13 cellular contexts compared by ENCODE assay signal in the genomic region with DNA sequence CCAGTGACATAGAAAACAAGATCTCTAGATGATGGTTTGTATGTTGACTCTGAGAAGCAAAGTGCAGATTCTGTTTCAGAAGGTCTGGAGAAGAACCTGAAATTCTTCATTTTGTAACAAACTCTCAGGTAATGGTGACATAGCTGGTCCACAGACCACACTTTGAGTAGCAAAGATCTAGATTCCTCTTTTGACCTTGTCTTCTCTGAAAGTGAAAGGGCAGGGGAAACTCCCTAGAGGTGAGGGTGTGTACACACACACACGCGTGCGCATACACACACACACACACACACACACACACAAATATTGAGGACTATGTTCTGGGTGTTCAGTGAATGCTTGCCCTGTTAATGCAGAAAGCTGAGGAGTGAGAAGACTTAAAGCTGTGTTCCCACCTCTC.
A peak's percentile ranks its signal among the peaks of the same experiment; 100 is the strongest.
DNase-seq lines count a peak whose midpoint lies in the region; ATAC-seq and TF ChIP-seq lines count a peak whose summit lies in the region.
"Had no signal": no experiment of that assay in that cellular context is flagged by ENCODE, and none has a peak within 500 bp of the region (broad histone marks: within the 10 kb centered on the region; RNA-seq: fewer than 3 reads in every experiment).

No MANE protein-coding gene starts in this region.

- TF ChIP-seq CTCF in GM12865 (IDR thresholded peaks at IDR 0.05; ENCODE audit: insufficient read depth, low read depth, low read length, missing control alignments): no peak

- DNase-seq in GM12865 (ENCODE audit: low read depth) (peak; percentile 77), memory B cell (ENCODE audit: low spot score in 2 of 2) (peak in 1 of 2 donors; percentile 22), NCI-H526 (lab: John Stamatoyannopoulos, UW) (no peak), AML-193 (lab: John Stamatoyannopoulos, UW) (no peak)
- DNase-seq in activated effector memory CD4-positive, alpha-beta T cell treated with Interleukin-2 at 50 U/mL for 16 hours: no peak
- DNase-seq in activated CD4-positive, CD25-positive, alpha-beta regulatory T cell treated with anti-CD3 and anti-CD28 coated beads, Interleukin-2, amount 50 U/mL, for 72 hours: no peak
- DNase-seq: central memory CD4-positive, alpha-beta T cell; kidney glomerular epithelial cell; NCI-H1436 had no signal

- no peak overlapping the region for H3K4me3 ChIP-seq in GM12865 (ENCODE audit: low read depth, low read length)
- H3K4me3 ChIP-seq: BLaER1 treated with 17β-estradiol and CSF1 and Interleukin-3, amounts not matched to agents 10 nM and 100 nM had no signal

- peaks cover 6% of the 10 kb centered on the region for H3K4me1 Mint-ChIP-seq in memory B cell

- H3K27ac Mint-ChIP-seq in memory B cell: peak overlapping the region; percentile 76
- H3K27ac Mint-ChIP-seq: type B pancreatic cell had no signal

- ATAC-seq in GM19452 (IDR thresholded peaks at IDR 0.05; ENCODE audit: unreplicated experiment): peak; percentile 65
- peak; percentile 67 for ATAC-seq in HG03095 (IDR thresholded peaks at IDR 0.05; ENCODE audit: unreplicated experiment)
- ATAC-seq in memory B cell (ENCODE audit: low read depth): peak; percentile 79

- H3K27me3 Mint-ChIP-seq in memory B cell: peaks cover 4% of the 10 kb centered on the region

- H3K4me3 Mint-ChIP-seq in memory B cell: no peak overlapping the region
- H3K4me3 Mint-ChIP-seq: type B pancreatic cell had no signal

- H3K9me3 Mint-ChIP-seq in memory B cell: no peaks in the 10 kb centered on the region
- H3K9me3 Mint-ChIP-seq: type B pancreatic cell had no signal

- H3K36me3 Mint-ChIP-seq in memory B cell: no peaks in the 10 kb centered on the region
- H3K36me3 Mint-ChIP-seq: type B pancreatic cell had no signal
